Comparison of ENCODE assay signal across 8 cellular contexts in the genomic region with DNA sequence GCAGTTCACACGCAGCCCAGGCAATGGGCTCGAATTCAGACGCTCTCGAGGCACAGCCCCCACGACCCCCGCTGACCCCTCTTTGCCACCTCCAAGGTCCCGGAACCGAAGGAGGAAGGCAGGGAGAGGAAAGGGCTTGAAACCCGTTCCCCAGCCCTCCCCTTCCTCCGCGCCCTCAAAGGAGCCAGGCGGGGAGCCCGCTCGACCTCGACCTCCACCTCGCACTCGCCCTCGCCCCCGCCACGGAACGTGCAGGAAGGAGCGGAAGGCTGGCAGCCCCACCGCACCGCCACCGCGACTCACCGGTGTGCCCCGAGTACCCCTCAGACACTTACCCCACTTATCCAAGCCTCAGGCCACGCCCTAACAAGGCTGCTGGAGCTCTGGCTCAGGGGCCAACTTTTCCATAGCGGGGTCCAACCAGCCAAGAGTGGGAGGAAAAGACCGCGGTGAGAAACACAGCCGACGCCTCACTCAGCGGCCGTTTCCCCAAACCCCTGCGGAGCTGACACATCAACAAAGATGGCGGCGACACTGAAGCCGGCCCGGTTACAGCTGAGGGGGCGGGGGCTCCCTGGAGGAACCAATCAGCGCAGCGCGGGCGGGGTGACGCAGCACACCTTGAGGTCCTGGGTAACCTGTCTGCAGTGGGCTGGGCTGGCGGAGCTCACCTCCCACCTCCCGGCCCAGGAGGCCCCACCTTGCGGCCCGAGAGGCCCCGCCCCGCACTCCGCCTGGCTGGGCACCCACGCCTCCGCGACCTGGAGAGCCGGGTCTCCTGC. TPM values are rescaled to one million over a fixed set of nuclear protein-coding genes. Genes with fewer than 3 reads are reported as not detected.
DNase-seq lines count a peak whose midpoint lies in the region; ATAC-seq and TF ChIP-seq lines count a peak whose summit lies in the region.

A gene (minus strand): TSS at position 524 of the 782 bp plus-strand sequence. CDS start 10,935 bp downstream, outside the sequence.

- H3K9ac ChIP-seq in adipocyte (ENCODE audit: low read length) = peak within 1 kb of the TSS; percentile 97
- H3K9ac ChIP-seq in parathyroid adenoma = peak within 1 kb of the TSS; percentile 24

- H3K4me1 ChIP-seq in adipocyte (ENCODE audit: control insufficient read depth, insufficient read depth, low read length) (peaks cover 18% of the 10 kb centered on the region), parathyroid adenoma (peaks cover 4% of the 10 kb centered on the region), tibial artery (peaks cover 0 to 12% (median 2%) of the 10 kb centered on the region in 4 donors)

- H3K36me3 ChIP-seq in adipocyte (ENCODE audit: control insufficient read depth, insufficient read depth, low read length, severe bottlenecking) = no peaks in the 10 kb centered on the region
- H3K36me3 ChIP-seq in parathyroid adenoma (ENCODE audit: control insufficient read depth, insufficient read depth, low read length) = no peaks in the 10 kb centered on the region
- H3K36me3 ChIP-seq in tibial artery = peaks cover 0 to 1% (median 0%) of the 10 kb centered on the region in 3 donors

- H2AFZ ChIP-seq in parathyroid adenoma = peak within 1 kb of the TSS; percentile 81

- peak within 1 kb of the TSS; percentile 93 for H3K4me2 ChIP-seq in parathyroid adenoma (ENCODE audit: low read length)

- peak within 1 kb of the TSS; percentile 84 for H3K4me3 ChIP-seq in GM12875 (ENCODE audit: low read depth, low read length)
- peak within 1 kb of the TSS; percentile 99 for H3K4me3 ChIP-seq in adipocyte (ENCODE audit: low read length)
- peak within 1 kb of the TSS; percentile 72 for H3K4me3 ChIP-seq in parathyroid adenoma (ENCODE audit: low read depth, low read length)
- H3K4me3 ChIP-seq in tibial artery = peak within 1 kb of the TSS; percentile 77 to 87

- H3K9me3 ChIP-seq in adipocyte (ENCODE audit: control insufficient read depth, low read length) (no peaks in the 10 kb centered on the region), parathyroid adenoma (ENCODE audit: control insufficient read depth, low read length) (no peaks in the 10 kb centered on the region), tibial artery (peaks cover 0 to 1% (median 0%) of the 10 kb centered on the region in 3 donors)

- intact Hi-C loops in Right ventricle myocardium superior (cut with DNase I) = no loop called here
- intact Hi-C loops in tibial artery (cut with DNase I; ENCODE audit: low total_unique reads) = no loop called here

- TF ChIP-seq CTCF in GM12875 (IDR thresholded peaks at IDR 0.05; ENCODE audit: borderline replicate concordance, insufficient read depth, low read depth, low read length) (no peak), parathyroid adenoma (IDR thresholded peaks at IDR 0.05) (no peak), tibial artery (IDR thresholded peaks at IDR 0.05) (no peak)

- peaks cover 16% of the 10 kb centered on the region for H3K79me2 ChIP-seq in parathyroid adenoma

- ATAC-seq in HG02678 (IDR thresholded peaks at IDR 0.05; ENCODE audit: unreplicated experiment) (peak; percentile 99), Right ventricle myocardium superior (ENCODE audit: poor library complexity) (peak; percentile 99)

- peak; percentile 88 for DNase-seq in NCI-H1105 treated with DMSO at 0.1 percent for 48 hours (lab: John Stamatoyannopoulos, UW)
- DNase-seq in SW480 (ENCODE audit: low spot score) = peak; percentile 98
- DNase-seq in adipocyte (ENCODE audit: low read depth) = peak; percentile 97
- peak; percentile 98 for DNase-seq in Right ventricle myocardium superior
- DNase-seq in tibial artery = peak; percentile 93 to 96

- H3K27ac ChIP-seq in parathyroid adenoma (peak within 1 kb of the TSS; percentile 84), tibial artery (peak within 1 kb of the TSS; percentile 86 to 92)

- H3K27me3 ChIP-seq in adipocyte (replicated peaks; ENCODE audit: control insufficient read depth, insufficient read depth, low read length) = no peaks in the 10 kb centered on the region
- no peaks in the 10 kb centered on the region for H3K27me3 ChIP-seq in parathyroid adenoma (ENCODE audit: control insufficient read depth, insufficient read depth, low read length)
- no peaks in the 10 kb centered on the region for H3K27me3 ChIP-seq in tibial artery

RNA-seq across cellular contexts. Expression of the gene that starts here (rescaled TPM):
- total RNA-seq in Right ventricle myocardium superior = 15.3 TPM

Comparison
In these comparisons a context has a peak if more than half of its experiments do, and no peak if none do; other contexts are left out.
1. Peak in every context shown above with its lines: DNase-seq, ATAC-seq, H3K4me3 ChIP-seq and H3K27ac ChIP-seq.